In the genomic region with DNA sequence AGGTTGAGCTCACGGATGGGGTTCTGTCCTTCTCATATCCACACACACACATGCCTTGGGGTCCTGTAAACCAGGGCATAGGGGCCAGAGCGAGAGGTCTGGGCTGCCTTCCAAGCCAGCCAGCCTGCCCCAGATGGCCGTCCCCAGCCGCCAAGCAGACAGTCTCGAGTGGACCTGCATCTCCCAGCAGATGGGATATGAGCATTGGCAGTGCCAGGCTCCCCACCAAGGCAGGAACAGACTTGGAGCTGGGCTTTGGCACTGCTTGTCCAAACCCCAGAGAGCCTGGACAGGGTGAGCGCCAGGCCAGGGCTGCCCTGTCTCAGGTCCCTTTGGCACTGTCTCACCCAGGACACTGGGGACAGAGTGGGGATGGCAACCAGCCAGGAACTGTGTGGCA, we compare ENCODE assay signal across 25 cellular contexts.
DNase-seq lines count a peak whose midpoint lies in the region; ATAC-seq and TF ChIP-seq lines count a peak whose summit lies in the region.
"Had no signal": no experiment of that assay in that cellular context is flagged by ENCODE, and none has a peak within 500 bp of the region (broad histone marks: within the 10 kb centered on the region; RNA-seq: fewer than 3 reads in every experiment).

No MANE protein-coding gene starts in this region.

- H3K4me3 ChIP-seq in heart left ventricle: no peak overlapping the region
- H3K4me3 ChIP-seq: BLaER1, coronary artery, GM12878, skin epidermis, uterus had no signal

- peak; percentile 12 for DNase-seq in NCI-H2196 (lab: John Stamatoyannopoulos, UW; ENCODE audit: unreplicated experiment)
- no peak for DNase-seq in NCI-H2196 treated with DMSO at 0.1 percent for 48 hours (lab: John Stamatoyannopoulos, UW; ENCODE audit: unreplicated experiment)
- peak in 4 of 5 donors; percentile 28 to 77 (median 60) for DNase-seq in heart left ventricle
- DNase-seq in substantia nigra (lab: John Stamatoyannopoulos, UW): peak in 39 of 49 donors; percentile 3 to 92 (median 32)
- no peak for DNase-seq in GM20000 (ENCODE audit: low spot score)
- DNase-seq in activated CD4-positive, alpha-beta T cell treated with anti-CD3 and anti-CD28 coated beads, Interleukin-2, amount 50 U/mL, for 48 hours: no peak
- DNase-seq: 8988T; activated CD4-positive, alpha-beta memory T cell treated with anti-CD3 and anti-CD28 coated beads for 36 hours; activated naive CD4-positive, alpha-beta T cell treated with anti-CD3 and anti-CD28 coated beads, Interleukin-2, amount 50 U/mL, for 16 hours; activated T-cell treated with anti-CD3 and anti-CD28 coated beads, Interleukin-2, amount 50 U/mL, for 24 hours; kidney; natural killer cell; NCI-H187; NCI-H526 treated with DMSO at 0.1 percent for 48 hours; SIG-M5; stimulated activated CD4-positive, alpha-beta T cell treated with anti-CD3 and anti-CD28 coated beads, Interleukin-2, amount 100 ng/mL, for 48 hours; T-helper 17 cell; uterus had no signal

- TF ChIP-seq POLR2A in heart left ventricle (IDR thresholded peaks at IDR 0.05): no peak

- no peak for TF ChIP-seq CTCF in VCaP (conservative IDR thresholded peaks at IDR 0.05)
- no peak for TF ChIP-seq CTCF in heart left ventricle (IDR thresholded peaks at IDR 0.05)
- TF ChIP-seq CTCF in GM20000 (IDR thresholded peaks at IDR 0.05; ENCODE audit: extremely low read depth, missing control alignments): no peak

- ATAC-seq in heart left ventricle (peak; percentile 24 to 90 (median 80)), GM19455 (IDR thresholded peaks at IDR 0.05; ENCODE audit: unreplicated experiment) (no peak)
- ATAC-seq: GM12878, natural killer cell, T-helper 17 cell had no signal

- intact Hi-C loops in heart left ventricle (cut with DNase I): loop anchor here in 5 of 10 donors (2.0 to 10.0 kb wide), 4 partner anchors 89 to 191 kb away; a partner anchor contains a TSS

- WGBS in heart left ventricle, 4 donors: 32 to 54% (median 45%) methylated on average over 3 to 6 of the region's 6 CpGs

- no peaks in the 10 kb centered on the region for H3K27me3 ChIP-seq in heart left ventricle
- H3K27me3 ChIP-seq: BLaER1, uterus had no signal

- H3K9me3 ChIP-seq in heart left ventricle: no peaks in the 10 kb centered on the region
- H3K9me3 ChIP-seq: BLaER1, uterus had no signal

- H3K27ac ChIP-seq in VCaP (peak overlapping the region; percentile 39), heart left ventricle (peak overlapping the region in 2 of 12 donors; percentile 36 to 47), substantia nigra (ENCODE audit: low read depth, low read length, poor library complexity, severe bottlenecking) (no peak overlapping the region)
- H3K27ac ChIP-seq: BLaER1, coronary artery, parathyroid adenoma, skin epidermis, uterus had no signal

- peaks cover 0 to 9% (median 3%) of the 10 kb centered on the region in 9 donors for H3K36me3 ChIP-seq in heart left ventricle
- H3K36me3 ChIP-seq: uterus had no signal

- peaks cover 0 to 26% (median 0%) of the 10 kb centered on the region in 12 donors for H3K4me1 ChIP-seq in heart left ventricle
- H3K4me1 ChIP-seq: uterus had no signal

Comparison
In these comparisons a context has a peak if more than half of its experiments do, and no peak if none do; other contexts are left out.
1. DNase-seq: peak in NCI-H2196 (single experiment), heart left ventricle (4 of 5) and substantia nigra (39 of 49); none in NCI-H2196 treated with DMSO at 0.1 percent for 48 hours (single experiment), GM20000 (single experiment) and activated CD4-positive, alpha-beta T cell treated with anti-CD3 and anti-CD28 coated beads, Interleukin-2, amount 50 U/mL, for 48 hours (0 of 2).